In the genomic region with DNA sequence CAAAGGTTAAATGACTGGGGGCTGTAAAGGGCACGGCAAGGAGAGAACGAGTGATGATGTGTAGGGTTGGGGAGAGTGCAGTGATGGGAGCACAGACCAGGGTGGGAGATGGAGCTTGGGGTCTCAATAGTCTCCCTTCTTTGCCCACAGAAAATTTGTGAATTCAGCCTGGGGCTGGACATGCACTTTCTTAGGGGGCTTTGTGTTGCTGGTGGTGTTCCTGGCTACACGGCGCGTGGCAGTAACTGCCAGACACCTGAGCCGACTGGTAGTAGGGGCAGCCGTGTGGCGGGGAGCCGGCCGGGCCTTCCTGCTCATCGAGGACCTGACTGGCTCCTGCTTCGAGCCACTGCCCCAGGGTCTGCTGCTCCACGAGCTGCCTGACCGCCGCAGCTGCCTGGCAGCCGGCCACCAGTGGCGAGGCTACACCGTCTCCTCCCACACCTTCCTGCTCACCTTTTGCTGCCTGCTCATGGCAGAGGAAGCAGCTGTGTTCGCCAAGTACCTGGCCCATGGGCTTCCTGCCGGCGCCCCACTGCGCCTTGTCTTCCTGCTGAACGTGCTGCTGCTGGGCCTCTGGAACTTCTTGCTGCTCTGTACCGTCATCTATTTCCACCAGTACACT, we compare ENCODE assay signal across 12 cellular contexts. TPM values are rescaled to one million over a fixed set of nuclear protein-coding genes. Genes with fewer than 3 reads are reported as not detected.
DNase-seq lines count a peak whose midpoint lies in the region; ATAC-seq and TF ChIP-seq lines count a peak whose summit lies in the region.
"Had no signal": no experiment of that assay in that cellular context is flagged by ENCODE, and none has a peak within 500 bp of the region (broad histone marks: within the 10 kb centered on the region; RNA-seq: fewer than 3 reads in every experiment).

No MANE protein-coding gene starts in this region.

- no TSS peak for BruUV-seq in PC-9 (replicated peaks; lab: Mats Ljungman, UMichigan)

- H3K4me1 ChIP-seq in Peyer's patch = peaks cover 0 to 14% (median 10%) of the 10 kb centered on the region in 4 donors
- peaks cover 46% of the 10 kb centered on the region for H3K4me1 ChIP-seq in body of pancreas
- H3K4me1 ChIP-seq in PC-9 (replicated peaks; ENCODE audit: insufficient read depth) = peaks cover 10% of the 10 kb centered on the region; the same call in 1 of the 2 replicates

- ATAC-seq in body of pancreas = peak; percentile 18
- no peak for ATAC-seq in GM21723 (IDR thresholded peaks at IDR 0.05; ENCODE audit: unreplicated experiment)
- ATAC-seq: stimulated activated naive B cell treated with anti-CD40 and anti-IgM and Interleukin-4, amounts not matched to agents 10 μg/mL and 1 μg/mL and 100 μg/mL, for 72 hours had no signal

- H3K4me2 ChIP-seq in PC-9 = no peak overlapping the region

- peaks cover 7% of the 10 kb centered on the region; the same call in 1 of the 2 replicates for H3F3A ChIP-seq in PC-9 (ENCODE audit: insufficient read depth, low read depth)

- no peaks in the 10 kb centered on the region for H4K20me1 ChIP-seq in PC-9 (ENCODE audit: insufficient read depth)

- H3K79me2 ChIP-seq in PC-9 (ENCODE audit: low read depth) = 0 out of 2 replicates have a peak, but pooled peaks cover 7% of the 10 kb centered on the region

- H3K4me3 ChIP-seq in Peyer's patch (no peak overlapping the region), body of pancreas (no peak overlapping the region), skeletal muscle cell (ENCODE audit: low read depth, low read length) (peak overlapping the region; percentile 38), PC-9 (no peak overlapping the region)
- H3K4me3 ChIP-seq: prostate gland had no signal

- intact Hi-C loops in body of pancreas (cut with DNase I) = no loop called here
- intact Hi-C loops in head of caudate nucleus (cut with DNase I) = no loop called here
- intact Hi-C loops in PC-9 (cut with micrococcal nuclease; ENCODE audit: unreplicated experiment) = no loop called here

- H3K9me3 ChIP-seq in Peyer's patch (no peaks in the 10 kb centered on the region), body of pancreas (no peaks in the 10 kb centered on the region), PC-9 (ENCODE audit: insufficient read depth, low read depth) (no peaks in the 10 kb centered on the region)
- H3K9me3 ChIP-seq: prostate gland had no signal

- H3K27ac ChIP-seq in Peyer's patch (peak overlapping the region in 1 of 4 donors; percentile 64), body of pancreas (peak overlapping the region; percentile 85 to 96 (median 92)), PC-9 (no peak overlapping the region)

- H3K36me3 ChIP-seq in Peyer's patch (no peaks in the 10 kb centered on the region), body of pancreas (replicated peaks in 1 of 2; ENCODE audit: insufficient read depth in 1 of 2, low read depth in 2 of 2) (no peaks in the 10 kb centered on the region), PC-9 (ENCODE audit: low read depth) (no peaks in the 10 kb centered on the region)
- H3K36me3 ChIP-seq: prostate gland had no signal

- no peak for TF ChIP-seq POLR2A in Peyer's patch (IDR thresholded peaks at IDR 0.05)
- TF ChIP-seq POLR2A in body of pancreas (IDR thresholded peaks at IDR 0.05) = peak; percentile 53 to 61 (median 58)

- DNase-seq in DMS79 (lab: John Stamatoyannopoulos, UW) = peak; percentile 17
- DNase-seq in Peyer's patch = peak in 2 of 3 donors; percentile 43 to 61
- DNase-seq in body of pancreas = peak; percentile 76 to 90 (median 85)
- DNase-seq in skeletal muscle cell (ENCODE audit: low read depth) = no peak
- no peak for DNase-seq in NCI-H524 (lab: John Stamatoyannopoulos, UW)
- no peak for DNase-seq in head of caudate nucleus
- DNase-seq in PC-9 = no peak
- DNase-seq: caudate nucleus; NCI-H226; stimulated activated naive B cell treated with anti-CD40 and anti-IgM and Interleukin-4, amounts not matched to agents 10 μg/mL and 1 μg/mL and 100 μg/mL, for 72 hours had no signal

- 27 to 49% methylated on average over 13 to 24 of the region's 24 CpGs for WGBS in body of pancreas, 2 donors

- TF ChIP-seq CTCF in Peyer's patch (IDR thresholded peaks at IDR 0.05) (no peak), body of pancreas (IDR thresholded peaks at IDR 0.05) (no peak), PC-9 (conservative IDR thresholded peaks at IDR 0.05) (no peak)

- H3K9me2 ChIP-seq in PC-9 (ENCODE audit: insufficient read depth) = no peaks in the 10 kb centered on the region

- no peak overlapping the region for H2AFZ ChIP-seq in PC-9

- POLR2A ChIA-PET in PC-9 (lab: Charles Lee; ENCODE audit: unreplicated experiment) = interaction anchor here (0.5 to 0.9 kb wide), 2 partner anchors 17 to 83 kb away, joined by 6 to 8 read pairs; a partner anchor contains a TSS

- CTCF ChIA-PET in PC-9 (lab: Charles Lee) = no interaction called here

- H3K27me3 ChIP-seq in Peyer's patch (no peaks in the 10 kb centered on the region), body of pancreas (no peaks in the 10 kb centered on the region), PC-9 (ENCODE audit: insufficient read depth, low read depth) (no peaks in the 10 kb centered on the region)

RNA-seq across cellular contexts. Expression of a gene that starts 1.7 kb away (rescaled TPM):
- total RNA-seq in Peyer's patch (10 to 100 TPM in 1 of 4 donors, 1 to 10 TPM in 2, not detected in 1; 2.6 to 11.3 (median 3.9) TPM), body of pancreas (10 to 100 TPM in 1 of 2 donors, 1 to 10 TPM in 1; 6.3 to 12.2 TPM), PC-9 (2021) (0.48 and 0.72 TPM in 2 replicates)

RNA-seq across cellular contexts. Expression of a gene that starts 3.8 kb away (rescaled TPM):
- total RNA-seq in Peyer's patch (100 to 1,000 TPM; 114 to 289 (median 200) TPM), body of pancreas (10 to 100 TPM; 78.4 to 93.7 TPM), PC-9 (2021) (172 and 174 TPM in 2 replicates)

RNA-seq across cellular contexts. Expression of a gene that starts 9.2 kb away (rescaled TPM):
- total RNA-seq in Peyer's patch = 10 to 100 TPM in 3 of 4 donors, 1 to 10 TPM in 1; 7.4 to 38.7 (median 34.0) TPM
- total RNA-seq in body of pancreas = 10 to 100 TPM in 1 of 2 donors, 1 to 10 TPM in 1; 9.9 to 21.1 TPM
- 27.4 and 37.1 TPM in 2 replicates for total RNA-seq in PC-9 (2021)

RNA-seq across cellular contexts. Expression of a gene that starts 14.2 kb away (rescaled TPM):
- 100 to 1,000 TPM; 119 to 258 (median 162) TPM for total RNA-seq in Peyer's patch
- 10 to 100 TPM; 29.3 to 30.4 TPM for total RNA-seq in body of pancreas
- total RNA-seq in PC-9 (2021) = 96.0 and 153 TPM in 2 replicates

RNA-seq across cellular contexts. Expression of a gene that starts 15.1 kb away (rescaled TPM):
- total RNA-seq in Peyer's patch (10 to 100 TPM; 46.4 to 90.8 (median 71.1) TPM), body of pancreas (10 to 100 TPM; 38.1 to 83.1 TPM), PC-9 (2021) (44.6 and 60.8 TPM in 2 replicates)

Comparison
In these comparisons a context has a peak if more than half of its experiments do, and no peak if none do; other contexts are left out.
1. DNase-seq: peak in DMS79 (single experiment), Peyer's patch (2 of 3) and body of pancreas (4 of 4); none in skeletal muscle cell (single experiment), NCI-H524 (0 of 2), head of caudate nucleus (0 of 42) and PC-9 (0 of 2).
2. POLR2A ChIP-seq: peak in body of pancreas (3 of 3); none in Peyer's patch (0 of 2).